24 cellular contexts compared by ENCODE assay signal in the genomic region with DNA sequence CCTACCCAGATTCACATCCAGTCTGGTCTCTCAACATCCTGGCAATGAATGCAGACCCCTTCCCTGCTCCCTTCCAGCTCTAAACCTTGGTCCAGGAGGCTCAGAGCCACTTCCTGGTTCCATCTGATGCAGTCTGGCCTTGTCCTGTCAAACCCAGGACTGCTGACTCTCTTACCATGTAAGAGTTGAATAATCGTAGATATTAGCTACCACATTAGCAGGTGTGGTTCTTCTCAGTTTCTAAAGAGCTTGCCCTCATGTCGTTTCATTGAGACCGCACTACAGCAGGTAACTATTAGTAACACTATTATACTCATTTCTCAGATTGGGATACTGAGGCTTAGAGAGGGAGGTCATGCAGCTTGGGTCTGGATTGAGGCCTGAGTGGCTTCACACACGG.
"Had no signal": no experiment of that assay in that cellular context is flagged by ENCODE, and none has a peak within 500 bp of the region (broad histone marks: within the 10 kb centered on the region; RNA-seq: fewer than 3 reads in every experiment).

No MANE protein-coding gene starts in this region.

- H3K9me3 ChIP-seq: esophagus muscularis mucosa, left lung, right lobe of liver, thoracic aorta, tibial nerve, upper lobe of right lung, uterus had no signal

- H3K27ac Mint-ChIP-seq: naive thymus-derived CD4-positive, alpha-beta T cell; nephron; neural progenitor cell; progenitor cell of endocrine pancreas; stimulated activated naive B cell treated with anti-CD40 and anti-IgM and Interleukin-4, amounts not matched to agents 10 μg/mL and 1 μg/mL and 100 μg/mL, for 72 hours; stimulated activated naive CD8-positive, alpha-beta T cell treated with anti-CD3 and anti-CD28 coated beads, Interleukin-15, Interleukin-2, amounts not matched to agents 100 ng/mL and 50 ng/mL, for 24 hours had no signal

- H3K27ac ChIP-seq: dorsolateral prefrontal cortex, esophagus muscularis mucosa, left lung, neural progenitor cell, parathyroid adenoma, right lobe of liver, thoracic aorta, tibial nerve, upper lobe of right lung, uterus had no signal

- H3K4me3 ChIP-seq: dorsolateral prefrontal cortex, esophagus muscularis mucosa, left lung, neural progenitor cell, right lobe of liver, thoracic aorta, tibial nerve, upper lobe of right lung, uterus had no signal

- H3K4me2 ChIP-seq: neural progenitor cell had no signal

- H3K4me1 Mint-ChIP-seq: naive thymus-derived CD4-positive, alpha-beta T cell; stimulated activated naive B cell treated with anti-CD40 and anti-IgM and Interleukin-4, amounts not matched to agents 10 μg/mL and 1 μg/mL and 100 μg/mL, for 72 hours had no signal

- H3K27me3 ChIP-seq: dorsolateral prefrontal cortex, esophagus muscularis mucosa, neural progenitor cell, right lobe of liver, tibial nerve, upper lobe of right lung, uterus had no signal

- DNase-seq: dorsolateral prefrontal cortex; effector CD4-positive, alpha-beta T cell; left cardiac atrium; left lung; mesendoderm; midbrain; naive thymus-derived CD4-positive, alpha-beta T cell; right lobe of liver; small intestine; stimulated activated CD4-positive, alpha-beta T cell treated with anti-CD3 and anti-CD28 coated beads, Interleukin-15, amount 100 ng/mL, for 24 hours; stimulated activated CD4-positive, alpha-beta T cell treated with anti-CD3 and anti-CD28 coated beads, Interleukin-2, amount 100 ng/mL, for 48 hours; stimulated activated naive B cell treated with anti-CD40 and anti-IgM and Interleukin-4, amounts not matched to agents 10 μg/mL and 1 μg/mL and 100 μg/mL, for 72 hours; upper lobe of right lung; uterus had no signal

- H2AFZ ChIP-seq: neural progenitor cell, parathyroid adenoma had no signal

- H3K9ac ChIP-seq: neural progenitor cell, parathyroid adenoma had no signal

- H3K36me3 Mint-ChIP-seq: neural progenitor cell; stimulated activated naive B cell treated with anti-CD40 and anti-IgM and Interleukin-4, amounts not matched to agents 10 μg/mL and 1 μg/mL and 100 μg/mL, for 72 hours had no signal

- FAIRE-seq: colon, frontal cortex, small intestine had no signal

- H3K9me3 Mint-ChIP-seq: neural progenitor cell; stimulated activated naive B cell treated with anti-CD40 and anti-IgM and Interleukin-4, amounts not matched to agents 10 μg/mL and 1 μg/mL and 100 μg/mL, for 72 hours; stimulated activated naive CD8-positive, alpha-beta T cell treated with anti-CD3 and anti-CD28 coated beads, Interleukin-15, Interleukin-2, amounts not matched to agents 100 ng/mL and 50 ng/mL, for 24 hours had no signal

- H3K4me1 ChIP-seq: left lung, neural progenitor cell, parathyroid adenoma, right lobe of liver, upper lobe of right lung, uterus had no signal

- ATAC-seq: left cardiac atrium; left lung; naive thymus-derived CD4-positive, alpha-beta T cell; right lobe of liver; stimulated activated naive B cell treated with anti-CD40 and anti-IgM and Interleukin-4, amounts not matched to agents 10 μg/mL and 1 μg/mL and 100 μg/mL, for 72 hours; upper lobe of right lung had no signal

- H3K4me3 Mint-ChIP-seq: naive thymus-derived CD4-positive, alpha-beta T cell; nephron; neural progenitor cell; stimulated activated naive B cell treated with anti-CD40 and anti-IgM and Interleukin-4, amounts not matched to agents 10 μg/mL and 1 μg/mL and 100 μg/mL, for 72 hours; stimulated activated naive CD8-positive, alpha-beta T cell treated with anti-CD3 and anti-CD28 coated beads, Interleukin-15, Interleukin-2, amounts not matched to agents 100 ng/mL and 50 ng/mL, for 24 hours had no signal

- H3K79me2 ChIP-seq: parathyroid adenoma had no signal

- H3K36me3 ChIP-seq: esophagus muscularis mucosa, left lung, neural progenitor cell, right lobe of liver, thoracic aorta, tibial nerve, upper lobe of right lung, uterus had no signal
